In genomic region chr9:112705773-112706427, GRCh38 we compare ENCODE assay signal across 1 cellular context.
TF ChIP-seq lines count a peak whose summit lies in the region.

No MANE protein-coding gene starts in this region.

TF ChIP-seq in SK-N-SH treated with all-trans-retinoic acid at 6 μM for 48 hours, 23 proteins besides CTCF, POLR2A, EP300 and RAD21 (continued from another document):
- TF ChIP-seq PATZ1 (CRISPR knock-in tag; IDR thresholded peaks at IDR 0.05; ENCODE audit: borderline replicate concordance) (no peak), GLIS3 (CRISPR knock-in tag; IDR thresholded peaks at IDR 0.05) (no peak), SNAI2 (CRISPR knock-in tag; IDR thresholded peaks at IDR 0.05) (no peak), PPARA (CRISPR knock-in tag; IDR thresholded peaks at IDR 0.05; ENCODE audit: borderline replicate concordance) (no peak), OSR1 (CRISPR knock-in tag; IDR thresholded peaks at IDR 0.05) (no peak), ESRRG (CRISPR knock-in tag; IDR thresholded peaks at IDR 0.05) (no peak), TOX (CRISPR knock-in tag; IDR thresholded peaks at IDR 0.05; ENCODE audit: borderline replicate concordance) (no peak)
